19 cellular contexts compared by ENCODE assay signal in the genomic region with DNA sequence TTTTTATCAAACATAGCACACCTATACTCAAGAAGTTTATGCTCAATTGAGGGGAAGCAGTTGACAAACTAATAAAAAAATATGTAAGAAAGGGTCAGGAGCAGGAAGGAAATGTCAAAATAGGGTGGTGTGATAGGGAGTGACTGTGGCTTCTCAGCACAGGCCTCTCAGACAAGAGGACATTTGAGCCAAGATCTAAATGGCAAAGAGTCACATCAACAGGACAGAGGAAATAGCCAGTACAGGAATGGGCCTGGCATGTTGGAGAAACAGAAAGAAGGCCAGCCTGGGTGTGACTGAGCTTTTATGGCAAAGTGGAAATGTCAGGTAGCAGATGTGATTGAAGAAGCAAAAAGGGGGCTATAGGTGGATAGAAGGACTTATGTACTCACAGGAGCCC.
"Had no signal": no experiment of that assay in that cellular context is flagged by ENCODE, and none has a peak within 500 bp of the region (broad histone marks: within the 10 kb centered on the region; RNA-seq: fewer than 3 reads in every experiment).

No MANE protein-coding gene starts in this region.

- DNase-seq: colonic mucosa; cortex of kidney; dermis blood vessel endothelial cell; dorsolateral prefrontal cortex; effector CD4-positive, alpha-beta T cell; effector CD8-positive, alpha-beta T cell; effector memory CD4-positive, alpha-beta T cell; effector memory CD8-positive, alpha-beta T cell; endodermal cell; erythroblast; esophagus squamous epithelium; foreskin fibroblast; foreskin keratinocyte; foreskin melanocyte; gastrocnemius medialis; glutamatergic neuron; head of caudate nucleus; heart left ventricle; heart right ventricle had no signal
